Comparison of ENCODE assay signal across 11 cellular contexts in the genomic region with DNA sequence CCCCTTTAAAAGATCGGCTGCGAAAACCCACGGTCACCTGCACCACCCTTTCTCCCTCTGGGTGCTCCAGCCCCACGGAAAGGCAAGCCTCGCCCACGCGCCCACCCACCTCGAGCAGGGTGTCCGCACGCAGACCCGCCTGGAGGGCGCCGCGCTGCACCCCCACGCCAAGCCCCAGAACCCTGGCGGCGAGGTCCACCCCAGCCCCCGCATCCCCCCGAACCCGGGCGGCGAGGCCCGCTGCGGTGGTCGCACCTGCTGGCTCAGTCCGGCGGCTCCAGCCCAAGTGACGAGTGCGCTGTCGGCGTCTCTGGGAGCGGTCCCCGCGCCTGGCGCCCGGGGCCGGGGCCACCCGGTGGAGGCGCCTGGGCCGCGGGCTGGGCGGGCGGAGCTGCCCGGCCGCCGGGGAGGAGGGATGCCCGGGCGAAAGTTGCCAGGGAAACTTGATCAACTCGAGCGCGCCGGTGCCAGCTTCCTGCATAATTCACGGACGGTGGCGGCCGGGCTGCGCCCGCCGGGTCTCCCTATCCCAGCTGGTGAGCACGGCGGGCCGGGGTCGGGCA.
DNase-seq lines count a peak whose midpoint lies in the region; ATAC-seq and TF ChIP-seq lines count a peak whose summit lies in the region.
"Had no signal": no experiment of that assay in that cellular context is flagged by ENCODE, and none has a peak within 500 bp of the region (broad histone marks: within the 10 kb centered on the region; RNA-seq: fewer than 3 reads in every experiment).

No MANE protein-coding gene starts in this region.

- peaks cover 60 to 78% of the 10 kb centered on the region in 2 donors for H3K27me3 Mint-ChIP-seq in stimulated activated naive B cell treated with anti-CD40 and anti-IgM and Interleukin-4, amounts not matched to agents 10 μg/mL and 1 μg/mL and 100 μg/mL, for 72 hours

- peak overlapping the region; percentile 85 for H3K4me3 ChIP-seq in WI38 (ENCODE audit: low read depth, low read length)

- H3K4me1 Mint-ChIP-seq in stimulated activated naive B cell treated with anti-CD40 and anti-IgM and Interleukin-4, amounts not matched to agents 10 μg/mL and 1 μg/mL and 100 μg/mL, for 72 hours, result peaks cover 16 to 24% of the 10 kb centered on the region in 2 donors

- H3K4me3 Mint-ChIP-seq in stimulated activated naive B cell treated with anti-CD40 and anti-IgM and Interleukin-4, amounts not matched to agents 10 μg/mL and 1 μg/mL and 100 μg/mL, for 72 hours, result peak overlapping the region; percentile 73 to 79

- H3K27ac Mint-ChIP-seq in stimulated activated naive B cell treated with anti-CD40 and anti-IgM and Interleukin-4, amounts not matched to agents 10 μg/mL and 1 μg/mL and 100 μg/mL, for 72 hours, result peak overlapping the region; percentile 65

- peak; percentile 22 to 31 for ATAC-seq in stimulated activated naive B cell treated with anti-CD40 and anti-IgM and Interleukin-4, amounts not matched to agents 10 μg/mL and 1 μg/mL and 100 μg/mL, for 72 hours (replicated peaks)

- H3K36me3 Mint-ChIP-seq in stimulated activated naive B cell treated with anti-CD40 and anti-IgM and Interleukin-4, amounts not matched to agents 10 μg/mL and 1 μg/mL and 100 μg/mL, for 72 hours, result no peaks in the 10 kb centered on the region

- H3K9me3 Mint-ChIP-seq in stimulated activated naive B cell treated with anti-CD40 and anti-IgM and Interleukin-4, amounts not matched to agents 10 μg/mL and 1 μg/mL and 100 μg/mL, for 72 hours, result no peaks in the 10 kb centered on the region
- H3K9me3 Mint-ChIP-seq: neural crest cell had no signal

- no peak for TF ChIP-seq CTCF in WI38 (IDR thresholded peaks at IDR 0.05; ENCODE audit: low read depth, low read length)

- DNase-seq in DMS79 (lab: John Stamatoyannopoulos, UW) (peak; percentile 31), DMS79 treated with DMSO at 0.1 percent for 48 hours (lab: John Stamatoyannopoulos, UW) (no peak), iPS-NIHi11 (ENCODE audit: low spot score) (peak; percentile 50), SIG-M5 treated with dmso at 0.1 percent for 504 hours (lab: John Stamatoyannopoulos, UW; ENCODE audit: unreplicated experiment) (no peak)
- no peak for DNase-seq in stimulated activated naive B cell treated with anti-CD40 and anti-IgM and Interleukin-4, amounts not matched to agents 10 μg/mL and 1 μg/mL and 100 μg/mL, for 72 hours
- no peak for DNase-seq in stimulated activated CD4-positive, alpha-beta T cell treated with anti-CD3 and anti-CD28 coated beads, Interleukin-12 subunit alpha, Interleukin-12 subunit beta, amount 100 ng/mL, for 4 hours
- DNase-seq in stimulated activated CD4-positive, alpha-beta T cell treated with anti-CD3 and anti-CD28 coated beads, Interleukin-1b, Interleukin-23, amount 100 ng/mL, for 48 hours, result no peak
- DNase-seq: activated gamma-delta T cell, NCI-H2029 treated with DMSO at 0.1 percent for 48 hours had no signal

Comparison
In these comparisons a context has a peak if more than half of its experiments do, and no peak if none do; other contexts are left out.
1. DNase-seq: peak in DMS79 (single experiment) and iPS-NIHi11 (single experiment); none in DMS79 treated with DMSO at 0.1 percent for 48 hours (single experiment), stimulated activated naive B cell treated with anti-CD40 and anti-IgM and Interleukin-4, amounts not matched to agents 10 μg/mL and 1 μg/mL and 100 μg/mL, for 72 hours (single experiment), stimulated activated CD4-positive, alpha-beta T cell treated with anti-CD3 and anti-CD28 coated beads, Interleukin-12 subunit alpha, Interleukin-12 subunit beta, amount 100 ng/mL, for 4 hours (single experiment), stimulated activated CD4-positive, alpha-beta T cell treated with anti-CD3 and anti-CD28 coated beads, Interleukin-1b, Interleukin-23, amount 100 ng/mL, for 48 hours (single experiment) and SIG-M5 treated with dmso at 0.1 percent for 504 hours (single experiment).